In genomic region chr4:131613824-131614216, GRCh38 we compare ENCODE assay signal across 14 cellular contexts.
DNase-seq lines count a peak whose midpoint lies in the region; ATAC-seq and TF ChIP-seq lines count a peak whose summit lies in the region.
"Had no signal": no experiment of that assay in that cellular context is flagged by ENCODE, and none has a peak within 500 bp of the region (broad histone marks: within the 10 kb centered on the region; RNA-seq: fewer than 3 reads in every experiment).

No MANE protein-coding gene starts in this region.

- no peak overlapping the region for H3K27ac ChIP-seq in OCI-LY3 (ENCODE audit: low read length)

- H3K27me3 ChIP-seq in OCI-LY3 (ENCODE audit: low read depth, low read length) = no peaks in the 10 kb centered on the region

- H2AFZ ChIP-seq in OCI-LY3 (ENCODE audit: low read depth, low read length) = no peak overlapping the region

- H3K9ac ChIP-seq in OCI-LY3 (ENCODE audit: low read length) = no peak overlapping the region

- no peak for DNase-seq in activated gamma-delta T cell treated with Interleukin-2 at 50 U/mL for 16 hours
- no peak for DNase-seq in DMS 273 (lab: John Stamatoyannopoulos, UW; ENCODE audit: unreplicated experiment)
- no peak for DNase-seq in effector CD4-positive, alpha-beta T cell
- no peak for DNase-seq in NK-92 treated with Interleukin-12 subunit alpha and Interleukin-12 subunit beta, amount 100 ng/mL, for 24 hours (lab: John Stamatoyannopoulos, UW)
- DNase-seq: activated CD4-positive, alpha-beta memory T cell treated with anti-CD3 and anti-CD28 coated beads, Interleukin-2, amount 10 ng/mL, durations not matched to agents 7 days and 5 days; activated naive CD4-positive, alpha-beta T cell treated with anti-CD3 and anti-CD28 coated beads, Interleukin-2, amount 10 ng/mL, durations not matched to agents 7 days and 5 days; CD8-positive, alpha-beta T cell; stimulated activated naive CD4-positive, alpha-beta T cell treated with Interleukin-2 at 50 U/mL for 16 hours; T-helper 2 cell had no signal

- TF ChIP-seq CTCF in OCI-LY3 (IDR thresholded peaks at IDR 0.05; ENCODE audit: low read depth, low read length) = no peak

- peak overlapping the region; percentile 55 for H3K4me2 ChIP-seq in OCI-LY3 (ENCODE audit: low read length)

- H3K9me3 ChIP-seq in OCI-LY3 (ENCODE audit: insufficient read depth, low read length) = no peaks in the 10 kb centered on the region

- ATAC-seq in GM18867 (IDR thresholded peaks at IDR 0.05; ENCODE audit: unreplicated experiment) (peak; percentile 76), GM21526 (IDR thresholded peaks at IDR 0.05; ENCODE audit: low FRiP score, unreplicated experiment) (peak; percentile 88), HG03108 (IDR thresholded peaks at IDR 0.05; ENCODE audit: unreplicated experiment) (peak; percentile 98)
- ATAC-seq: CD8-positive, alpha-beta T cell; HCT116 had no signal

- H3K36me3 ChIP-seq in OCI-LY3 (replicated peaks; ENCODE audit: low read depth, low read length) = no peaks in the 10 kb centered on the region

- H3K79me2 ChIP-seq in OCI-LY3 (ENCODE audit: low read length) = no peaks in the 10 kb centered on the region

- H3K4me1 ChIP-seq in OCI-LY3 (ENCODE audit: low read length) = peaks cover 15% of the 10 kb centered on the region

- H4K20me1 ChIP-seq in OCI-LY3 (ENCODE audit: insufficient read depth, low read length) = no peaks in the 10 kb centered on the region

- H3K4me3 ChIP-seq in OCI-LY3 (ENCODE audit: low read length) = no peak overlapping the region
